Comparison of ENCODE assay signal across 1 cellular context in genomic region chr15:95929232-95929846, GRCh38.
TF ChIP-seq lines count a peak whose summit lies in the region.

No MANE protein-coding gene starts in this region.

TF ChIP-seq in GM12878, 131 proteins besides CTCF, POLR2A, EP300 and RAD21 (continued from another document):
- peak; percentile 74; the same call in 1 of the 2 replicates for TF ChIP-seq ZNF592 (IDR thresholded peaks at IDR 0.05)
- TF ChIP-seq HDAC6 (IDR thresholded peaks at IDR 0.05; ENCODE audit: unreplicated experiment) = no peak
- peak; percentile 99 for TF ChIP-seq ZNF687 (IDR thresholded peaks at IDR 0.05)
- no peak for TF ChIP-seq SREBF1 (IDR thresholded peaks at IDR 0.05; ENCODE audit: low read length)
- TF ChIP-seq NR2F1 (conservative IDR thresholded peaks at IDR 0.05) = peak; percentile 35; the same call in 1 of the 2 replicates
- no peak for TF ChIP-seq EED (IDR thresholded peaks at IDR 0.05; ENCODE audit: low read depth)
- TF ChIP-seq IRF5 (IDR thresholded peaks at IDR 0.05; ENCODE audit: borderline replicate concordance) = no peak
- TF ChIP-seq TCF3 (IDR thresholded peaks at IDR 0.05; ENCODE audit: borderline replicate concordance, insufficient read depth, low read depth, low read length) = no peak
